In genomic region chr6:34986845-34987246, GRCh38 we compare ENCODE assay signal across 8 cellular contexts.
DNase-seq lines count a peak whose midpoint lies in the region; ATAC-seq and TF ChIP-seq lines count a peak whose summit lies in the region.

No MANE protein-coding gene starts in this region.

- intact Hi-C loops in lower lobe of right lung (cut with DNase I): loop anchor here (5.0 kb wide), 1 partner anchor 155 kb away; the partner anchor contains the start of gene TCP11

- H3K27ac ChIP-seq in HEK293 (ENCODE audit: extremely low read depth, low read depth, low read length) (no peak overlapping the region), lower lobe of right lung (peak overlapping the region; percentile 37)

- H3K27me3 ChIP-seq in lower lobe of right lung (ENCODE audit: low read depth): no peaks in the 10 kb centered on the region

- peak; percentile 80 for TF ChIP-seq CTCF in AG10803 (conservative IDR thresholded peaks at IDR 0.05; ENCODE audit: low read length)
- TF ChIP-seq CTCF in HEK293 (tag by site-specific recombination; IDR thresholded peaks at IDR 0.05): peak; percentile 70
- TF ChIP-seq CTCF in lower lobe of right lung (IDR thresholded peaks at IDR 0.05): peak; percentile 82

- H3K9me3 ChIP-seq in HEK293 (ENCODE audit: control insufficient read depth, insufficient read depth, low read depth, low read length) (no peaks in the 10 kb centered on the region), lower lobe of right lung (no peaks in the 10 kb centered on the region)

- CTCF ChIA-PET in HEK293 (lab: Yijun Ruan, JAX): interaction anchor here (0.5 to 8.1 kb wide), 81 partner anchors 8 to 1128 kb away, joined by 3 to 165 read pairs (median 5); partner anchors contain the start of genes SMIM29 and TCP11

- no peak overlapping the region for H3K4me3 ChIP-seq in AG10803 (ENCODE audit: low read length)
- H3K4me3 ChIP-seq in HEK293 (ENCODE audit: low read depth, low read length): no peak overlapping the region
- no peak overlapping the region for H3K4me3 ChIP-seq in lower lobe of right lung

- DNase-seq in AG10803 (ENCODE audit: low read depth): peak; percentile 82
- DNase-seq in NCI-H526 treated with DMSO at 0.1 percent for 48 hours (lab: John Stamatoyannopoulos, UW): peak; percentile 28
- peak; percentile 47 to 48 for DNase-seq in activated CD4-positive, alpha-beta T cell treated with anti-CD3 and anti-CD28 coated beads, Interleukin-2, amount 50 U/mL, for 4 hours
- peak; percentile 77 for DNase-seq in ecto neural progenitor cell (ENCODE audit: low spot score)
- peak; percentile 57 for DNase-seq in lower lobe of right lung
- DNase-seq in stimulated activated CD4-positive, alpha-beta T cell treated with anti-CD3 and anti-CD28 coated beads, TNF-alpha, amount 100 ng/mL, for 48 hours (ENCODE audit: low read depth in 3 of 3): peak; percentile 7 to 52 (median 31)

- peaks cover 0 to 71% of the 10 kb centered on the region in 2 experiments; a peak in 2 of 3 replicates for H3K36me3 ChIP-seq in HEK293 (ENCODE audit: control insufficient read depth in 2 of 2, insufficient read depth in 1 of 2, low read length in 2 of 2)
- peaks cover 88% of the 10 kb centered on the region for H3K36me3 ChIP-seq in lower lobe of right lung

- peak; percentile 84 to 89 for ATAC-seq in lower lobe of right lung
- no peak for ATAC-seq in HG03571 (IDR thresholded peaks at IDR 0.05; ENCODE audit: unreplicated experiment)

- POLR2A ChIA-PET in HEK293 (lab: Yijun Ruan, JAX): interaction anchor here (0.7 to 1.3 kb wide), 3 partner anchors 38 to 212 kb away, joined by 3 to 4 read pairs (median 3); no protein-coding TSS in a partner anchor

- H3K4me1 ChIP-seq in HEK293 (ENCODE audit: control insufficient read depth, insufficient read depth, low read length): no peaks in the 10 kb centered on the region
- peaks cover 17% of the 10 kb centered on the region for H3K4me1 ChIP-seq in lower lobe of right lung

TF ChIP-seq in HEK293, 187 proteins besides CTCF, POLR2A, EP300 and RAD21:
- no peak for TF ChIP-seq HOXD13 (CRISPR knock-in tag; IDR thresholded peaks at IDR 0.05; ENCODE audit: borderline replicate concordance)
- no peak for TF ChIP-seq ZNF670 (tag by site-specific recombination; IDR thresholded peaks at IDR 0.05; ENCODE audit: low read depth)
- no peak for TF ChIP-seq ZNF768 (tag by site-specific recombination; IDR thresholded peaks at IDR 0.05)
- TF ChIP-seq ZNF292 (tag by site-specific recombination; IDR thresholded peaks at IDR 0.05; ENCODE audit: borderline replicate concordance, low read depth): no peak
- 0 out of 2 replicates have a peak, but pooled peaks have one; percentile 20 for TF ChIP-seq ZBTB17 (tag by site-specific recombination; IDR thresholded peaks at IDR 0.05)
- no peak for TF ChIP-seq ATF2 (tag by site-specific recombination; IDR thresholded peaks at IDR 0.05; ENCODE audit: low read depth)
- no peak for TF ChIP-seq ZNF19 (tag by site-specific recombination; IDR thresholded peaks at IDR 0.05; ENCODE audit: low read depth)
- no peak for TF ChIP-seq KLF8 (tag by site-specific recombination; IDR thresholded peaks at IDR 0.05)
- no peak for TF ChIP-seq ZNF610 (tag by site-specific recombination; IDR thresholded peaks at IDR 0.05; ENCODE audit: borderline replicate concordance)
- TF ChIP-seq ZNF169 (tag by site-specific recombination; IDR thresholded peaks at IDR 0.05): no peak
- TF ChIP-seq ZNF488 (tag by site-specific recombination; IDR thresholded peaks at IDR 0.05): no peak
- TF ChIP-seq, protein P1, sequence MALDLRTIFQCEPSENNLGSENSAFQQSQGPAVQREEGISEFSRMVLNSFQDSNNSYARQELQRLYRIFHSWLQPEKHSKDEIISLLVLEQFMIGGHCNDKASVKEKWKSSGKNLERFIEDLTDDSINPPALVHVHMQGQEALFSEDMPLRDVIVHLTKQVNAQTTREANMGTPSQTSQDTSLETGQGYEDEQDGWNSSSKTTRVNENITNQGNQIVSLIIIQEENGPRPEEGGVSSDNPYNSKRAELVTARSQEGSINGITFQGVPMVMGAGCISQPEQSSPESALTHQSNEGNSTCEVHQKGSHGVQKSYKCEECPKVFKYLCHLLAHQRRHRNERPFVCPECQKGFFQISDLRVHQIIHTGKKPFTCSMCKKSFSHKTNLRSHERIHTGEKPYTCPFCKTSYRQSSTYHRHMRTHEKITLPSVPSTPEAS (tag by site-specific recombination; IDR thresholded peaks at IDR 0.05): no peak
- TF ChIP-seq ZNF2 (tag by site-specific recombination; IDR thresholded peaks at IDR 0.05): peak; percentile 61; the same call in 1 of the 2 replicates
- TF ChIP-seq, protein P2, sequence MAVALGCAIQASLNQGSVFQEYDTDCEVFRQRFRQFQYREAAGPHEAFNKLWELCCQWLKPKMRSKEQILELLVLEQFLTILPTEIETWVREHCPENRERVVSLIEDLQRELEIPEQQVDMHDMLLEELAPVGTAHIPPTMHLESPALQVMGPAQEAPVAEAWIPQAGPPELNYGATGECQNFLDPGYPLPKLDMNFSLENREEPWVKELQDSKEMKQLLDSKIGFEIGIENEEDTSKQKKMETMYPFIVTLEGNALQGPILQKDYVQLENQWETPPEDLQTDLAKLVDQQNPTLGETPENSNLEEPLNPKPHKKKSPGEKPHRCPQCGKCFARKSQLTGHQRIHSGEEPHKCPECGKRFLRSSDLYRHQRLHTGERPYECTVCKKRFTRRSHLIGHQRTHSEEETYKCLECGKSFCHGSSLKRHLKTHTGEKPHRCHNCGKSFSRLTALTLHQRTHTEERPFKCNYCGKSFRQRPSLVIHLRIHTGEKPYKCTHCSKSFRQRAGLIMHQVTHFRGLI (tag by site-specific recombination; IDR thresholded peaks at IDR 0.05): no peak
- TF ChIP-seq ZNF221 (tag by site-specific recombination; IDR thresholded peaks at IDR 0.05; ENCODE audit: borderline replicate concordance): no peak
- no peak for TF ChIP-seq ZNF341 (tag by site-specific recombination; IDR thresholded peaks at IDR 0.05; ENCODE audit: low read depth)
- TF ChIP-seq ZFP69B (tag by site-specific recombination; IDR thresholded peaks at IDR 0.05): no peak
- no peak for TF ChIP-seq ZSCAN16 (tag by site-specific recombination; IDR thresholded peaks at IDR 0.05)
- TF ChIP-seq ZNF660 (tag by site-specific recombination; IDR thresholded peaks at IDR 0.05): peak; percentile 45; the same call in 1 of the 2 replicates
- peak; percentile 93 for TF ChIP-seq ZNF654 (tag by site-specific recombination; IDR thresholded peaks at IDR 0.05; ENCODE audit: low read depth)
- no peak for TF ChIP-seq ZNF707 (tag by site-specific recombination; IDR thresholded peaks at IDR 0.05)
- TF ChIP-seq, protein P3, sequence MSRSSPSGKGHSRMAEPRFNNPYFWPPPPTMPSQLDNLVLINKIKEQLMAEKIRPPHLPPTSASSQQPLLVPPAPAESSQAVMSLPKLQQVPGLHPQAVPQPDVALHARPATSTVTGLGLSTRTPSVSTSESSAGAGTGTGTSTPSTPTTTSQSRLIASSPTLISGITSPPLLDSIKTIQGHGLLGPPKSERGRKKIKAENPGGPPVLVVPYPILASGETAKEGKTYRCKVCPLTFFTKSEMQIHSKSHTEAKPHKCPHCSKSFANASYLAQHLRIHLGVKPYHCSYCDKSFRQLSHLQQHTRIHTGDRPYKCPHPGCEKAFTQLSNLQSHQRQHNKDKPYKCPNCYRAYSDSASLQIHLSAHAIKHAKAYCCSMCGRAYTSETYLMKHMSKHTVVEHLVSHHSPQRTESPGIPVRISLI (tag by site-specific recombination; IDR thresholded peaks at IDR 0.05): no peak
- no peak for TF ChIP-seq ZNF416 (tag by site-specific recombination; IDR thresholded peaks at IDR 0.05)
- no peak for TF ChIP-seq GLI2 (tag by site-specific recombination; IDR thresholded peaks at IDR 0.05; ENCODE audit: borderline replicate concordance, low read depth)
- no peak for TF ChIP-seq ZNF585B (tag by site-specific recombination; IDR thresholded peaks at IDR 0.05)

Comparison
In these comparisons a context has a peak if more than half of its experiments do, and no peak if none do; other contexts are left out.
1. DNase-seq: peak in every context shown above with its lines; median percentile 82 in AG10803; 77 in ecto neural progenitor cell; 57 in lower lobe of right lung; 48 in activated CD4-positive, alpha-beta T cell treated with anti-CD3 and anti-CD28 coated beads, Interleukin-2, amount 50 U/mL, for 4 hours; 31 in stimulated activated CD4-positive, alpha-beta T cell treated with anti-CD3 and anti-CD28 coated beads, TNF-alpha, amount 100 ng/mL, for 48 hours; 28 in NCI-H526 treated with DMSO at 0.1 percent for 48 hours.